Comparison of ENCODE assay signal across 8 cellular contexts in genomic region chr4:127782025-127782274, GRCh38. TPM values are rescaled to one million over a fixed set of nuclear protein-coding genes. Genes with fewer than 3 reads are reported as not detected.
DNase-seq lines count a peak whose midpoint lies in the region; ATAC-seq and TF ChIP-seq lines count a peak whose summit lies in the region.

No MANE protein-coding gene starts in this region.

- H3K4me2 ChIP-seq in neuronal stem cell (ENCODE audit: insufficient read depth, low read length, poor library complexity, severe bottlenecking), result peak overlapping the region; percentile 97

- H3K18ac ChIP-seq in neuronal stem cell (ENCODE audit: low read length), result peak overlapping the region; percentile 98

- no peak overlapping the region for H4K8ac ChIP-seq in neuronal stem cell (ENCODE audit: low read depth, low read length)

- peak overlapping the region; percentile 19 for H3K27ac Mint-ChIP-seq in activated CD8-positive, alpha-beta memory T cell treated with anti-CD3 and anti-CD28 coated beads, Interleukin-2, amount 10 ng/mL, durations not matched to agents 7 days and 5 days

- H3K9me3 ChIP-seq in gastroesophageal sphincter (no peaks in the 10 kb centered on the region), neuronal stem cell (replicated peaks in 1 of 2; ENCODE audit: control insufficient read depth in 2 of 2, insufficient read depth in 1 of 2, low read depth in 1 of 2, low read length in 2 of 2) (no peaks in the 10 kb centered on the region)

- H3K36me3 ChIP-seq in gastroesophageal sphincter (no peaks in the 10 kb centered on the region), neuronal stem cell (replicated peaks in 1 of 2; ENCODE audit: control insufficient read depth in 2 of 2, insufficient read depth in 2 of 2, low read length in 2 of 2) (no peaks in the 10 kb centered on the region)

- no peak for TF ChIP-seq POLR2A in gastroesophageal sphincter (IDR thresholded peaks at IDR 0.05)

- no peak overlapping the region for H2BK5ac ChIP-seq in neuronal stem cell (ENCODE audit: low read length)

- POLR2A ChIA-PET in AG04449 (lab: Yijun Ruan, JAX), result interaction anchor here (0.6 to 0.9 kb wide), 2 partner anchors 279 to 753 kb away, joined by 3 to 4 read pairs; partner anchors contain the start of gene LARP1B

- no peaks in the 10 kb centered on the region for H3K79me1 ChIP-seq in neuronal stem cell (ENCODE audit: low read depth, low read length)

- H3K4ac ChIP-seq in neuronal stem cell (ENCODE audit: low read length), result no peak overlapping the region

- H3K9ac ChIP-seq in neuronal stem cell (ENCODE audit: low read depth, low read length, poor library complexity), result peak overlapping the region; percentile 85

- whole genome bisulfite sequencing in gastroesophageal sphincter (ENCODE audit: low coverage in 1 of 2), 2 donors, result no CpG with 5 or more reads among the region's 30 CpGs
- no CpG with 5 or more reads among the region's 30 CpGs for WGBS in neuronal stem cell (ENCODE audit: extremely low coverage in 2 of 2, insufficient read length in 2 of 2, insufficient replicate concordance in 1 of 2), 2 donors

- H3K27me3 Mint-ChIP-seq in activated CD8-positive, alpha-beta memory T cell treated with anti-CD3 and anti-CD28 coated beads, Interleukin-2, amount 10 ng/mL, durations not matched to agents 7 days and 5 days, result peaks cover 79% of the 10 kb centered on the region

- peak; percentile 12 for DNase-seq in AG04449 (ENCODE audit: low read depth, low spot score)
- peak; percentile 27 for DNase-seq in NCI-H1436 treated with DMSO at 0.1 percent for 48 hours (lab: John Stamatoyannopoulos, UW)
- peak; percentile 67 for DNase-seq in activated CD8-positive, alpha-beta memory T cell treated with anti-CD3 and anti-CD28 coated beads, Interleukin-2, amount 10 ng/mL, durations not matched to agents 7 days and 5 days
- DNase-seq in neuronal stem cell (ENCODE audit: low spot score), result peak; percentile 75

- TF ChIP-seq CTCF in AG04449 (IDR thresholded peaks at IDR 0.05; ENCODE audit: insufficient read depth, low read length, missing control alignments) (no peak), gastroesophageal sphincter (IDR thresholded peaks at IDR 0.05) (no peak)

- H2BK12ac ChIP-seq in neuronal stem cell (ENCODE audit: low read length), result no peak overlapping the region

- no peaks in the 10 kb centered on the region for H3K9me3 Mint-ChIP-seq in activated CD8-positive, alpha-beta memory T cell treated with anti-CD3 and anti-CD28 coated beads, Interleukin-2, amount 10 ng/mL, durations not matched to agents 7 days and 5 days (ENCODE audit: low read depth)

- no peak overlapping the region for H2BK15ac ChIP-seq in neuronal stem cell (ENCODE audit: low read length)

- CTCF ChIA-PET in AG04449 (lab: Yijun Ruan, JAX), result no interaction called here
- CTCF ChIA-PET in activated CD8-positive, alpha-beta memory T cell treated with anti-CD3 and anti-CD28 coated beads, Interleukin-2, amount 10 ng/mL, durations not matched to agents 7 days and 5 days (lab: Charles Lee), result no interaction called here

- H2AFZ ChIP-seq in neuronal stem cell (ENCODE audit: low read length), result peak overlapping the region; percentile 90

- ATAC-seq in HG02642 (IDR thresholded peaks at IDR 0.05; ENCODE audit: poor library complexity, unreplicated experiment), result peak; percentile 83
- peak; percentile 82 for ATAC-seq in activated CD8-positive, alpha-beta memory T cell treated with anti-CD3 and anti-CD28 coated beads, Interleukin-2, amount 10 ng/mL, durations not matched to agents 7 days and 5 days
- ATAC-seq in gastroesophageal sphincter, result peak; percentile 93
- ATAC-seq in HG03378 (IDR thresholded peaks at IDR 0.05; ENCODE audit: unreplicated experiment), result no peak

- peak overlapping the region; percentile 76 for H3K4me3 Mint-ChIP-seq in activated CD8-positive, alpha-beta memory T cell treated with anti-CD3 and anti-CD28 coated beads, Interleukin-2, amount 10 ng/mL, durations not matched to agents 7 days and 5 days

- TF ChIP-seq EP300 in gastroesophageal sphincter (IDR thresholded peaks at IDR 0.05), result no peak

- H2BK120ac ChIP-seq in neuronal stem cell (ENCODE audit: low read depth, low read length), result peak overlapping the region; percentile 74

- peak overlapping the region; percentile 67 for H3K23ac ChIP-seq in neuronal stem cell (ENCODE audit: low read depth, low read length, poor library complexity)

- H3K27ac ChIP-seq in gastroesophageal sphincter (peak overlapping the region in 3 of 4 donors; percentile 75 to 85 (median 85)), neuronal stem cell (replicated peaks; ENCODE audit: low read length) (no peak overlapping the region)

- H2AK5ac ChIP-seq in neuronal stem cell (ENCODE audit: low read depth, low read length), result peak overlapping the region; percentile 57

- H3K27me3 ChIP-seq in gastroesophageal sphincter (no peaks in the 10 kb centered on the region), neuronal stem cell (ENCODE audit: control insufficient read depth in 3 of 3, insufficient read depth in 3 of 3, low read depth in 1 of 3, low read length in 3 of 3) (peaks cover 0 to 25% (median 0%) of the 10 kb centered on the region in 3 experiments)

- no peak overlapping the region for H3K14ac ChIP-seq in neuronal stem cell (ENCODE audit: low read length)

- peaks cover 2% of the 10 kb centered on the region for H3K36me3 Mint-ChIP-seq in activated CD8-positive, alpha-beta memory T cell treated with anti-CD3 and anti-CD28 coated beads, Interleukin-2, amount 10 ng/mL, durations not matched to agents 7 days and 5 days

- H4K91ac ChIP-seq in neuronal stem cell (ENCODE audit: low read depth, low read length, poor library complexity), result peak overlapping the region; percentile 40

- H3K4me3 ChIP-seq in AG04449 (ENCODE audit: low read depth, low read length) (peak overlapping the region; percentile 76), GM08714 (ENCODE audit: low read length) (peak overlapping the region; percentile 81; the same call in 1 of the 2 replicates), gastroesophageal sphincter (peak overlapping the region; percentile 44 to 81), neuronal stem cell (ENCODE audit: low read length in 2 of 2) (peak overlapping the region; percentile 83)

- peaks cover 0 to 23% (median 0%) of the 10 kb centered on the region in 3 donors for H3K4me1 ChIP-seq in gastroesophageal sphincter
- peaks cover 3 to 7% of the 10 kb centered on the region in 2 donors for H3K4me1 ChIP-seq in neuronal stem cell (ENCODE audit: control insufficient read depth in 2 of 2, insufficient read depth in 1 of 2, low read depth in 1 of 2, low read length in 2 of 2)

- peaks cover 18% of the 10 kb centered on the region for H3K4me1 Mint-ChIP-seq in activated CD8-positive, alpha-beta memory T cell treated with anti-CD3 and anti-CD28 coated beads, Interleukin-2, amount 10 ng/mL, durations not matched to agents 7 days and 5 days

RNA-seq across cellular contexts. Expression of gene HSPA4L, which starts 0.2 kb away (rescaled TPM):
- total RNA-seq in activated CD8-positive, alpha-beta memory T cell treated with anti-CD3 and anti-CD28 coated beads, Interleukin-2, amount 10 ng/mL, durations not matched to agents 7 days and 5 days, result 1 to 10 TPM in 1 of 2 experiments, under 1 TPM in 1; 0.15 to 1.3 TPM
- 10 to 100 TPM in 1 of 4 donors, 1 to 10 TPM in 3; 8.2 to 12.5 (median 8.7) TPM for total RNA-seq in gastroesophageal sphincter
- polyA plus RNA-seq in neuronal stem cell (2013, experiment 1 of 2), result 1.8 TPM
- 2.1 TPM for polyA plus RNA-seq in neuronal stem cell (2013, experiment 2 of 2)

RNA-seq across cellular contexts. Expression of gene SLC25A31, which starts 51.8 kb away (rescaled TPM):
- total RNA-seq in activated CD8-positive, alpha-beta memory T cell treated with anti-CD3 and anti-CD28 coated beads, Interleukin-2, amount 10 ng/mL, durations not matched to agents 7 days and 5 days, result not detected
- not detected for total RNA-seq in gastroesophageal sphincter
- polyA plus RNA-seq in neuronal stem cell (2013, experiment 1 of 2), result not detected
- polyA plus RNA-seq in neuronal stem cell (2013, experiment 2 of 2), result 0.01 TPM

Comparison
In these comparisons a context has a peak if more than half of its experiments do, and no peak if none do; other contexts are left out.
1. DNase-seq: peak in every context shown above with its lines; median percentile 75 in neuronal stem cell; 67 in activated CD8-positive, alpha-beta memory T cell treated with anti-CD3 and anti-CD28 coated beads, Interleukin-2, amount 10 ng/mL, durations not matched to agents 7 days and 5 days; 27 in NCI-H1436 treated with DMSO at 0.1 percent for 48 hours; 12 in AG04449.
2. RNA of gene HSPA4L, which starts 0.2 kb away (total RNA-seq): 8.2 to 12.5 TPM in gastroesophageal sphincter; 0.15 to 1.3 TPM in activated CD8-positive, alpha-beta memory T cell treated with anti-CD3 and anti-CD28 coated beads, Interleukin-2, amount 10 ng/mL, durations not matched to agents 7 days and 5 days; every median in the first group is over 4 times any median in the second.
3. Peak in every context shown above with its lines, with median percentiles within 50 percentile points of each other: H3K4me3 ChIP-seq.